Comparison of ENCODE assay signal across 1 cellular context in genomic region chr2:86022661-86023365, GRCh38.
TF ChIP-seq lines count a peak whose summit lies in the region.

No MANE protein-coding gene starts in this region.

TF ChIP-seq in K562, 482 proteins besides CTCF, POLR2A, EP300 and RAD21 (continued from another document):
- no peak for TF ChIP-seq ZNF518B (CRISPR knock-in tag; IDR thresholded peaks at IDR 0.05)
- TF ChIP-seq NR0B1 (IDR thresholded peaks at IDR 0.05; ENCODE audit: partially characterized antibody), result no peak
- TF ChIP-seq MBD1 (CRISPR knock-in tag; IDR thresholded peaks at IDR 0.05), result no peak
- TF ChIP-seq E2F8 (IDR thresholded peaks at IDR 0.05; ENCODE audit: low read depth, partially characterized antibody), result no peak
- TF ChIP-seq CXXC5 (CRISPR knock-in tag; IDR thresholded peaks at IDR 0.05), result no peak
- TF ChIP-seq STAG1 (CRISPR knock-in tag; IDR thresholded peaks at IDR 0.05; ENCODE audit: borderline replicate concordance), result no peak
- TF ChIP-seq CHD2 (IDR thresholded peaks at IDR 0.05; ENCODE audit: low read depth, low read length), result no peak
- no peak for TF ChIP-seq TSC22D4 (tag; IDR thresholded peaks at IDR 0.05)
